In the genomic region with DNA sequence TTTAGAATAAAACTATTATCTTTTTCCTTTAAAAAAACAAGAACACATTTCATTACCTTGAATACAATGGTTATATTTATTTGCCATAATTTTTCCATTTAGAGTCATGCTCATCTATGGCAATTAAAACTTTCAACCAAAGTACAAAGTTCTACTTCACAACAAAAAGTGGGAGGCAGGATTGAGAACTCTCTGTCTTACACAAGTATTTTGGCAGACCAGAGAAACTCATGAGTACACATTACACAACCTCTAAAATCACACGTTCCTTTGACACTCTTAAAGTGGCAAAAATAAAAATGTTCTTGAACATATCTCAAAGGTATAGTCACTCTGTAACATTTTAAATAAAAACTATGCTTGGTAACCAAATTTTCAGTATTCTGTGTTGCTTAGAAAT, we compare ENCODE assay signal across 24 cellular contexts.
"Had no signal": no experiment of that assay in that cellular context is flagged by ENCODE, and none has a peak within 500 bp of the region (broad histone marks: within the 10 kb centered on the region; RNA-seq: fewer than 3 reads in every experiment).

No MANE protein-coding gene starts in this region.

- H3K9me3 ChIP-seq: lower lobe of right lung, suprapubic skin, transverse colon, uterus had no signal

- H2AFZ ChIP-seq: neural progenitor cell had no signal

- H3K36me3 ChIP-seq: heart left ventricle, lower lobe of right lung, neural progenitor cell, suprapubic skin, transverse colon, uterus had no signal

- DNase-seq: activated B cell treated with CpG ODN at 0.5 μM for 24 hours; activated CD4-positive, alpha-beta T cell treated with anti-CD3 and anti-CD28 coated beads for 36 hours; activated CD4-positive, alpha-beta T cell treated with anti-CD3 and anti-CD28 coated beads, Interleukin-2, amount 50 U/mL, for 4 hours; activated CD8-positive, alpha-beta memory T cell treated with anti-CD3 and anti-CD28 coated beads for 24 hours; activated CD8-positive, alpha-beta memory T cell treated with anti-CD3 and anti-CD28 coated beads, Interleukin-2, amount 50 U/mL, for 4 hours; activated naive CD4-positive, alpha-beta T cell; activated T-cell treated with anti-CD3 and anti-CD28 coated beads, Interleukin-2, amount 50 U/mL, for 24 hours; amniotic stem cell; effector CD4-positive, alpha-beta T cell; heart left ventricle; left colon; lower lobe of right lung; naive thymus-derived CD8-positive, alpha-beta T cell; stimulated activated CD4-positive, alpha-beta T cell treated with anti-CD3 and anti-CD28 coated beads, Interleukin-2, amount 100 ng/mL, for 24 hours; stimulated activated naive CD8-positive, alpha-beta T cell treated with anti-CD3 and anti-CD28 coated beads, Interleukin-15, amount 100 ng/mL, for 72 hours; T-helper 17 cell; transverse colon; uterus had no signal

- H3K4me3 ChIP-seq: heart left ventricle, lower lobe of right lung, neural progenitor cell, suprapubic skin, transverse colon, uterus had no signal

- FAIRE-seq: bronchial epithelial cell, keratinocyte had no signal

- H3K4me2 ChIP-seq: neural progenitor cell had no signal

- H3K4me1 ChIP-seq: heart left ventricle, lower lobe of right lung, neural progenitor cell, uterus had no signal

- H3K27me3 ChIP-seq: heart left ventricle, neural progenitor cell, suprapubic skin, transverse colon, uterus had no signal

- ATAC-seq: activated CD4-positive, alpha-beta T cell treated with anti-CD3 and anti-CD28 coated beads for 36 hours; activated T-helper 17 cell treated with anti-CD3 and anti-CD28 coated beads, Interleukin-2, amount 50 U/mL, for 72 hours; heart left ventricle; left colon; lower lobe of right lung; naive thymus-derived CD8-positive, alpha-beta T cell; stimulated activated effector memory CD8-positive, alpha-beta T cell treated with anti-CD3 and anti-CD28 coated beads, Interleukin-12 subunit alpha, Interleukin-12 subunit beta, amount 100 ng/mL, for 72 hours; stimulated activated naive CD8-positive, alpha-beta T cell treated with anti-CD3 and anti-CD28 coated beads, Interleukin-15, amount 100 ng/mL, for 72 hours; T-helper 17 cell had no signal

- H3K27ac ChIP-seq: heart left ventricle, lower lobe of right lung, neural progenitor cell, suprapubic skin, transverse colon, uterus had no signal

- H3K9ac ChIP-seq: neural progenitor cell had no signal
